ENCODE assay signal across 12 cellular contexts in genomic region chr11:73965076-73965763, GRCh38. TPM values are rescaled to one million over a fixed set of nuclear protein-coding genes. Genes with fewer than 3 reads are reported as not detected.
A peak's percentile ranks its signal among the peaks of the same experiment; 100 is the strongest.
DNase-seq lines count a peak whose midpoint lies in the region; ATAC-seq and TF ChIP-seq lines count a peak whose summit lies in the region.
"Had no signal": no experiment of that assay in that cellular context is flagged by ENCODE, and none has a peak within 500 bp of the region (broad histone marks: within the 10 kb centered on the region; RNA-seq: fewer than 3 reads in every experiment).

No MANE protein-coding gene starts in this region.

- H3K4ac ChIP-seq in H9 (ENCODE audit: low read depth, low read length) = no peak overlapping the region

- H3K27me3 ChIP-seq in H9 (ENCODE audit: insufficient read depth, low read length) (no peaks in the 10 kb centered on the region), osteoblast (ENCODE audit: insufficient read depth, low read length) (peaks cover 3% of the 10 kb centered on the region), colonic mucosa (no peaks in the 10 kb centered on the region)
- H3K27me3 ChIP-seq: pancreas had no signal

- no peak overlapping the region for H3K4me3 Mint-ChIP-seq in activated CD8-positive, alpha-beta memory T cell treated with anti-CD3 and anti-CD28 coated beads, Interleukin-2, amount 10 ng/mL, durations not matched to agents 7 days and 5 days
- peak overlapping the region; percentile 17 to 50; a peak in 2 of 5 replicates for H3K4me3 Mint-ChIP-seq in H9

- no peak overlapping the region for H3K4me3 ChIP-seq in osteoblast (ENCODE audit: insufficient read depth, low read length)
- H3K4me3 ChIP-seq in colonic mucosa = no peak overlapping the region
- H3K4me3 ChIP-seq: pancreas had no signal

- H2BK120ac ChIP-seq in H9 (ENCODE audit: low read depth, low read length, poor library complexity, severe bottlenecking) = no peak overlapping the region

- no peak for ATAC-seq in activated CD8-positive, alpha-beta memory T cell treated with anti-CD3 and anti-CD28 coated beads, Interleukin-2, amount 10 ng/mL, durations not matched to agents 7 days and 5 days
- ATAC-seq in SK-N-SH treated with all-trans-retinoic acid at 6 μM for 48 hours = peak; percentile 9; the same call in 1 of the 3 replicates

- H2BK15ac ChIP-seq in H9 (ENCODE audit: low read depth, low read length) = no peak overlapping the region

- H3K36me3 ChIP-seq in osteoblast (ENCODE audit: insufficient read depth, low read length) (no peaks in the 10 kb centered on the region), colonic mucosa (no peaks in the 10 kb centered on the region)
- H3K36me3 ChIP-seq: pancreas had no signal

- peak; percentile 0 for DNase-seq in activated CD8-positive, alpha-beta memory T cell treated with anti-CD3 and anti-CD28 coated beads, Interleukin-2, amount 50 U/mL, for 4 hours
- no peak for DNase-seq in activated CD8-positive, alpha-beta memory T cell treated with anti-CD3 and anti-CD28 coated beads, Interleukin-2, amount 10 ng/mL, durations not matched to agents 7 days and 5 days
- DNase-seq in H9 = no peak
- DNase-seq in osteoblast (ENCODE audit: insufficient read length, low spot score, missing footprints) = no peak
- no peak for DNase-seq in stimulated activated CD4-positive, alpha-beta T cell treated with anti-CD3 and anti-CD28 coated beads, Interleukin-2, amount 100 ng/mL, for 24 hours
- DNase-seq in retina = no peak
- DNase-seq in colonic mucosa = no peak

- no peak overlapping the region for H3K18ac ChIP-seq in H9 (ENCODE audit: insufficient read length, low read depth, low read length)

- CTCF ChIA-PET in activated CD8-positive, alpha-beta memory T cell treated with anti-CD3 and anti-CD28 coated beads, Interleukin-2, amount 10 ng/mL, durations not matched to agents 7 days and 5 days (lab: Charles Lee) = interaction anchor here (1.1 to 2.6 kb wide), 9 partner anchors 15 to 484 kb away, joined by 3 to 13 read pairs (median 4); partner anchors contain the start of genes C2CD3 and PPME1

- H2AFZ ChIP-seq in H9 (ENCODE audit: low read length) (no peak overlapping the region), osteoblast (ENCODE audit: low read length) (peak overlapping the region; percentile 24)

- no peak overlapping the region for H2BK12ac ChIP-seq in H9 (ENCODE audit: insufficient read length, low read depth, low read length)

- no peak overlapping the region for H2BK5ac ChIP-seq in H9 (ENCODE audit: insufficient read length, low read length)

- no peaks in the 10 kb centered on the region for H3K23me2 ChIP-seq in H9 (ENCODE audit: insufficient read length, low read depth, low read length, poor library complexity, severe bottlenecking)

- H3K14ac ChIP-seq in H9 (ENCODE audit: insufficient read depth, low read length) = no peak overlapping the region

- no peaks in the 10 kb centered on the region for H4K20me1 ChIP-seq in H9 (ENCODE audit: control insufficient read depth, insufficient read depth, insufficient read length)
- no peaks in the 10 kb centered on the region for H4K20me1 ChIP-seq in osteoblast (ENCODE audit: insufficient read depth, low read length)

- WGBS in H9 (ENCODE audit: extremely low coverage, insufficient read length, low lambda C conversion rate) = no CpG with 5 or more reads among the region's 10 CpGs

- H3K27me3 Mint-ChIP-seq in activated CD8-positive, alpha-beta memory T cell treated with anti-CD3 and anti-CD28 coated beads, Interleukin-2, amount 10 ng/mL, durations not matched to agents 7 days and 5 days = no peaks in the 10 kb centered on the region
- H3K27me3 Mint-ChIP-seq in H9 (ENCODE audit: low read depth) = peaks cover 4% of the 10 kb centered on the region
- H3K27me3 Mint-ChIP-seq: central memory CD8-positive, alpha-beta T cell had no signal

- H3K27ac ChIP-seq in H9 (ENCODE audit: insufficient read length, low read depth, low read length) = no peak overlapping the region
- H3K27ac ChIP-seq in osteoblast (ENCODE audit: low read depth, low read length) = no peak overlapping the region
- no peak overlapping the region for H3K27ac ChIP-seq in colonic mucosa
- H3K27ac ChIP-seq: pancreas had no signal

- H3K56ac ChIP-seq in H9 (ENCODE audit: insufficient read length, low read depth, low read length) = no peak overlapping the region

- no peak overlapping the region for H3K23ac ChIP-seq in H9 (ENCODE audit: insufficient read length, low read depth, low read length)

- H3K9me3 Mint-ChIP-seq in activated CD8-positive, alpha-beta memory T cell treated with anti-CD3 and anti-CD28 coated beads, Interleukin-2, amount 10 ng/mL, durations not matched to agents 7 days and 5 days (ENCODE audit: low read depth) = no peaks in the 10 kb centered on the region
- peaks cover 0 to 2% of the 10 kb centered on the region in 2 experiments; a peak in 1 of 5 replicates for H3K9me3 Mint-ChIP-seq in H9
- H3K9me3 Mint-ChIP-seq: activated CD4-positive, alpha-beta memory T cell treated with anti-CD3 and anti-CD28 coated beads, Interleukin-2, amount 10 ng/mL, durations not matched to agents 7 days and 5 days; activated naive CD4-positive, alpha-beta T cell treated with anti-CD3 and anti-CD28 coated beads, Interleukin-2, amount 10 ng/mL, durations not matched to agents 7 days and 5 days; central memory CD8-positive, alpha-beta T cell had no signal

- H3K79me1 ChIP-seq in H9 (ENCODE audit: insufficient read depth, low read depth, low read length, poor library complexity, severe bottlenecking) = no peaks in the 10 kb centered on the region

- no peak overlapping the region for H4K8ac ChIP-seq in H9 (replicated peaks; ENCODE audit: insufficient read length, low read depth, low read length)

- intact Hi-C loops in colonic mucosa (cut with DNase I) = no loop called here

- H3K9me3 ChIP-seq in H9 (ENCODE audit: control insufficient read depth, low read depth, low read length) (no peaks in the 10 kb centered on the region), osteoblast (ENCODE audit: low read depth, low read length) (no peaks in the 10 kb centered on the region), colonic mucosa (no peaks in the 10 kb centered on the region)
- H3K9me3 ChIP-seq: pancreas had no signal

- H3K4me1 ChIP-seq in H9 (ENCODE audit: insufficient read depth, low read length) (no peaks in the 10 kb centered on the region), osteoblast (ENCODE audit: insufficient read depth, low read length) (peaks cover 14% of the 10 kb centered on the region), colonic mucosa (no peaks in the 10 kb centered on the region)
- H3K4me1 ChIP-seq: pancreas had no signal

- no peak overlapping the region for H3T11ph ChIP-seq in H9 (ENCODE audit: low read length)

- H3K4me2 ChIP-seq in H9 (ENCODE audit: insufficient read depth, insufficient read length, low read length) (no peak overlapping the region), osteoblast (ENCODE audit: insufficient read depth, low read length) (peak overlapping the region; percentile 69)

- H4K5ac ChIP-seq in H9 (ENCODE audit: insufficient read length, low read depth, low read length) = no peak overlapping the region

- H3K9ac ChIP-seq in H9 (ENCODE audit: extremely low read depth, insufficient read length, low read length) = no peak overlapping the region
- no peak overlapping the region for H3K9ac ChIP-seq in colonic mucosa (ENCODE audit: low read depth in 2 of 2, low read length in 2 of 2)

- no peak overlapping the region for H3K27ac Mint-ChIP-seq in activated CD8-positive, alpha-beta memory T cell treated with anti-CD3 and anti-CD28 coated beads, Interleukin-2, amount 10 ng/mL, durations not matched to agents 7 days and 5 days
- no peak overlapping the region for H3K27ac Mint-ChIP-seq in H9
- H3K27ac Mint-ChIP-seq: activated CD4-positive, alpha-beta memory T cell treated with anti-CD3 and anti-CD28 coated beads, Interleukin-2, amount 10 ng/mL, durations not matched to agents 7 days and 5 days; activated naive CD4-positive, alpha-beta T cell treated with anti-CD3 and anti-CD28 coated beads, Interleukin-2, amount 10 ng/mL, durations not matched to agents 7 days and 5 days had no signal

- H3K36me3 Mint-ChIP-seq in activated CD8-positive, alpha-beta memory T cell treated with anti-CD3 and anti-CD28 coated beads, Interleukin-2, amount 10 ng/mL, durations not matched to agents 7 days and 5 days = no peaks in the 10 kb centered on the region
- no peaks in the 10 kb centered on the region for H3K36me3 Mint-ChIP-seq in H9 (ENCODE audit: insufficient read depth in 1 of 3, low read depth in 3 of 3)
- H3K36me3 Mint-ChIP-seq: activated naive CD4-positive, alpha-beta T cell treated with anti-CD3 and anti-CD28 coated beads, Interleukin-2, amount 10 ng/mL, durations not matched to agents 7 days and 5 days had no signal

- H2BK20ac ChIP-seq in H9 (ENCODE audit: low read depth, low read length, poor library complexity, severe bottlenecking) = no peak overlapping the region

- H2AK5ac ChIP-seq in H9 (ENCODE audit: insufficient read length, low read length) = no peak overlapping the region

- H3K79me2 ChIP-seq in H9 (ENCODE audit: insufficient read depth, low read length) (no peaks in the 10 kb centered on the region), osteoblast (ENCODE audit: insufficient read depth, low read length) (no peaks in the 10 kb centered on the region)

- H4K91ac ChIP-seq in H9 (ENCODE audit: insufficient read length, low read depth, low read length) = no peak overlapping the region

- TF ChIP-seq CTCF in H9 (conservative IDR thresholded peaks at IDR 0.05) (no peak), osteoblast (IDR thresholded peaks at IDR 0.05; ENCODE audit: extremely low read depth, low read depth, low read length) (no peak), colonic mucosa (IDR thresholded peaks at IDR 0.05) (no peak)

- peaks cover 25% of the 10 kb centered on the region for H3K4me1 Mint-ChIP-seq in activated CD8-positive, alpha-beta memory T cell treated with anti-CD3 and anti-CD28 coated beads, Interleukin-2, amount 10 ng/mL, durations not matched to agents 7 days and 5 days
- H3K4me1 Mint-ChIP-seq in H9 = peaks cover 6 to 14% of the 10 kb centered on the region in 2 experiments

TF ChIP-seq in SK-N-SH treated with all-trans-retinoic acid at 6 μM for 48 hours, 23 proteins besides CTCF, POLR2A, EP300 and RAD21:
- TF ChIP-seq ZNF70 (CRISPR knock-in tag; IDR thresholded peaks at IDR 0.05) = no peak
TF ChIP-seq in SK-N-SH treated with all-trans-retinoic acid at 6 μM for 48 hours: peak in this region for 0.

RNA-seq across cellular contexts. Expression of gene DNAJB13, which starts 14.4 kb away (rescaled TPM):
- total RNA-seq in activated CD8-positive, alpha-beta memory T cell treated with anti-CD3 and anti-CD28 coated beads, Interleukin-2, amount 10 ng/mL, durations not matched to agents 7 days and 5 days = under 1 TPM; 0.26 to 0.29 TPM
- total RNA-seq in H9 (2021) = not detected in 2 replicates
- total RNA-seq in osteoblast = not detected in 2 replicates
- not detected for total RNA-seq in colonic mucosa
- total RNA-seq: activated CD4-positive, alpha-beta memory T cell treated with anti-CD3 and anti-CD28 coated beads, Interleukin-2, amount 10 ng/mL, durations not matched to agents 7 days and 5 days had no signal

RNA-seq across cellular contexts. Expression of gene UCP2, which starts 17.4 kb away (rescaled TPM):
- total RNA-seq in activated CD8-positive, alpha-beta memory T cell treated with anti-CD3 and anti-CD28 coated beads, Interleukin-2, amount 10 ng/mL, durations not matched to agents 7 days and 5 days = 100 to 1,000 TPM; 199 to 288 TPM
- total RNA-seq in H9 (2021) (58.3 and 62.1 TPM in 2 replicates), osteoblast (under 0.01 and 0.59 TPM in 2 replicates), colonic mucosa (10 to 100 TPM; 43.0 to 64.0 TPM)

RNA-seq across cellular contexts. Expression of gene UCP3, which starts 43.7 kb away (rescaled TPM):
- total RNA-seq in activated CD8-positive, alpha-beta memory T cell treated with anti-CD3 and anti-CD28 coated beads, Interleukin-2, amount 10 ng/mL, durations not matched to agents 7 days and 5 days = 1 to 10 TPM; 3.3 to 5.2 TPM
- total RNA-seq in H9 (2021) (0.77 and 0.85 TPM in 2 replicates), osteoblast (under 0.01 and 0.59 TPM in 2 replicates), colonic mucosa (1 to 10 TPM in 1 of 2 donors, under 1 TPM in 1; 0.66 to 1.5 TPM)

Comparison
In these comparisons a context has a peak if more than half of its experiments do, and no peak if none do; other contexts are left out.
1. RNA of gene UCP2, which starts 17.4 kb away (total RNA-seq): 199 to 288 TPM in activated CD8-positive, alpha-beta memory T cell treated with anti-CD3 and anti-CD28 coated beads, Interleukin-2, amount 10 ng/mL, durations not matched to agents 7 days and 5 days, 43.0 to 64.0 TPM in colonic mucosa and 58.3 to 62.1 TPM in H9; under 0.01 to 0.59 TPM in osteoblast; every median in the first group is over 10 times any median in the second.